ENCODE assay signal across 32 cellular contexts in the genomic region with DNA sequence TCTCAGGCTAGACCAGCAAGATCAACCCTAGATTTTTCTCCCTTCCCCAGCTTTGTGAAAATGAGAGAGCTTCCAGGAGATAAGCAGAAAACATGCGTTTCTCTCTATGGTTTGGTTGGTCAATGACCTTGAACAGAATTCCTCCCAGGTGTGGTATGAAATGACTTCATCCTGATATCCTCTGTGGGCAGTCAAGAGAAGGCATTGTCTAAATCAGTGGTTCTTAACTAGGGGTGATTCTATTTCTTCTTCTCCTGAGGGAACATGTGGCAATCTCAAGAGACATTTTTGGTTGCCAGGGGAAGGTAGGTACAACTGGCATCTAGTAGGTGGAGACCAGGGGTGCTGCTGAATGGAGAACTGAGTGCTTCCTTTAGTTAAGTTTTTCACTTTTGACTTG. TPM values are rescaled to one million over a fixed set of nuclear protein-coding genes. Genes with fewer than 3 reads are reported as not detected.
"Had no signal": no experiment of that assay in that cellular context is flagged by ENCODE, and none has a peak within 500 bp of the region (broad histone marks: within the 10 kb centered on the region; RNA-seq: fewer than 3 reads in every experiment).

No MANE protein-coding gene starts in this region.

- ATAC-seq: activated CD4-positive, CD25-positive, alpha-beta regulatory T cell treated with anti-CD3 and anti-CD28 coated beads, Interleukin-2, amount 50 U/mL, for 24 hours; activated CD8-positive, alpha-beta memory T cell treated with anti-CD3 and anti-CD28 coated beads, Interleukin-2, amount 10 ng/mL, durations not matched to agents 7 days and 5 days; activated CD8-positive, alpha-beta T cell treated with anti-CD3 and anti-CD28 coated beads, Interleukin-2, amount 10 ng/mL, durations not matched to agents 7 days and 5 days; activated naive CD8-positive, alpha-beta T cell treated with anti-CD3 and anti-CD28 coated beads, Interleukin-2, amount 50 U/mL, for 24 hours; effector memory CD8-positive, alpha-beta T cell; foreskin keratinocyte; gastrocnemius medialis; heart left ventricle; T-cell; T-helper 17 cell had no signal

- H3K4me1 ChIP-seq: adrenal gland, esophagus muscularis mucosa, foreskin keratinocyte, gastrocnemius medialis, heart left ventricle had no signal

- H3K27ac ChIP-seq: adrenal gland, coronary artery, esophagus muscularis mucosa, foreskin keratinocyte, gastrocnemius medialis, heart left ventricle, WERI-Rb-1 had no signal

- H3K27me3 ChIP-seq: adrenal gland, esophagus muscularis mucosa, foreskin keratinocyte, gastrocnemius medialis, heart left ventricle had no signal

- H3K4me3 ChIP-seq: adrenal gland, coronary artery, esophagus muscularis mucosa, gastrocnemius medialis, heart left ventricle had no signal

- FAIRE-seq: bronchial epithelial cell had no signal

- H3K9me3 ChIP-seq: adrenal gland, esophagus muscularis mucosa, gastrocnemius medialis, heart left ventricle had no signal

- DNase-seq: activated B cell treated with CpG ODN at 0.5 μM for 24 hours; activated CD4-positive, alpha-beta memory T cell treated with anti-CD3 and anti-CD28 coated beads for 36 hours; activated CD4-positive, alpha-beta T cell treated with anti-CD3 and anti-CD28 coated beads for 48 hours; activated CD4-positive, alpha-beta T cell treated with anti-CD3 and anti-CD28 coated beads, Interleukin-2, amount 50 U/mL, for 1 hour; activated CD8-positive, alpha-beta memory T cell treated with anti-CD3 and anti-CD28 coated beads, Interleukin-2, amount 10 ng/mL, durations not matched to agents 7 days and 5 days; activated CD8-positive, alpha-beta memory T cell treated with anti-CD3 and anti-CD28 coated beads, Interleukin-2, amount 50 U/mL, for 4 hours; activated CD8-positive, alpha-beta T cell treated with anti-CD3 and anti-CD28 coated beads, Interleukin-2, amount 10 ng/mL, durations not matched to agents 7 days and 5 days; activated effector memory CD4-positive, alpha-beta T cell treated with anti-CD3 and anti-CD28 coated beads, Interleukin-2, amount 50 U/mL, for 16 hours; activated naive CD4-positive, alpha-beta T cell treated with anti-CD3 and anti-CD28 coated beads for 36 hours; activated naive CD8-positive, alpha-beta T cell treated with anti-CD3 and anti-CD28 coated beads for 36 hours; activated naive CD8-positive, alpha-beta T cell treated with anti-CD3 and anti-CD28 coated beads, Interleukin-2, amount 50 U/mL, for 24 hours; activated T-cell treated with anti-CD3 and anti-CD28 coated beads, Interleukin-2, amount 50 U/mL, for 1 hour; activated T-cell treated with anti-CD3 and anti-CD28 coated beads, Interleukin-2, amount 50 U/mL, for 48 hours; adrenal gland; amygdala; aorta; effector CD4-positive, alpha-beta T cell; effector memory CD8-positive, alpha-beta T cell; erythroblast; foreskin keratinocyte; gastrocnemius medialis; glutamatergic neuron; heart left ventricle; T-cell; T-helper 17 cell; T1000; WERI-Rb-1 had no signal

RNA-seq across cellular contexts. Expression of gene SGK2, which starts 44.3 kb away (rescaled TPM):
- total RNA-seq: activated T-helper 1 cell treated with anti-CD3 and anti-CD28 coated beads, Interleukin-12 subunit alpha, Interleukin-12 subunit beta, Interleukin-2, Interleukin-4 antibody, amounts not matched to agents 30 ng/mL and 10 ng/mL and 1 ng/mL, durations not matched to agents 14 hours and 24 hours and 36 hours had no signal
